Comparison of ENCODE assay signal across 19 cellular contexts in genomic region chr14:45867046-45867894, GRCh38.
A peak's percentile ranks its signal among the peaks of the same experiment; 100 is the strongest.
DNase-seq lines count a peak whose midpoint lies in the region; ATAC-seq, FAIRE-seq and TF ChIP-seq lines count a peak whose summit lies in the region.
"Had no signal": no experiment of that assay in that cellular context is flagged by ENCODE, and none has a peak within 500 bp of the region (broad histone marks: within the 10 kb centered on the region; RNA-seq: fewer than 3 reads in every experiment).

No MANE protein-coding gene starts in this region.

- DNase-seq in putamen (ENCODE audit: low spot score) (peak; percentile 74), NK-92 (lab: John Stamatoyannopoulos, UW; ENCODE audit: unreplicated experiment) (no peak), NCI-H1436 treated with DMSO at 0.1 percent for 48 hours (lab: John Stamatoyannopoulos, UW) (no peak), H54 (ENCODE audit: insufficient read length, low spot score) (no peak)
- DNase-seq: activated CD4-positive, alpha-beta T cell treated with anti-CD3 and anti-CD28 coated beads, Interleukin-2, amount 10 ng/mL, durations not matched to agents 7 days and 5 days; activated T-cell treated with anti-CD3 and anti-CD28 coated beads, Interleukin-2, amount 50 U/mL, for 72 hours; effector CD4-positive, alpha-beta T cell; KBM-7; left lung; naive B cell; NCI-H1417 treated with DMSO at 0.1 percent for 48 hours; NCI-H446; posterior cingulate gyrus; stomach had no signal

- ATAC-seq in GM19351 (IDR thresholded peaks at IDR 0.05; ENCODE audit: unreplicated experiment) (peak; percentile 66), HG02642 (IDR thresholded peaks at IDR 0.05; ENCODE audit: poor library complexity, unreplicated experiment) (peak; percentile 60), HG03175 (IDR thresholded peaks at IDR 0.05; ENCODE audit: unreplicated experiment) (peak; percentile 57)
- ATAC-seq: activated T-cell treated with anti-CD3 and anti-CD28 coated beads, Interleukin-2, amount 50 U/mL, for 72 hours; left lung had no signal

- TF ChIP-seq POLR2A in H54 (IDR thresholded peaks at IDR 0.05; ENCODE audit: low read depth, low read length): no peak

- FAIRE-seq in H54 (lab: Jason Lieb, UNC): no peak
- FAIRE-seq: D721Med, H1 had no signal
